In genomic region chr3:187813198-187813597, GRCh38 we compare ENCODE assay signal across 23 cellular contexts.
DNase-seq lines count a peak whose midpoint lies in the region; ATAC-seq and TF ChIP-seq lines count a peak whose summit lies in the region.
"Had no signal": no experiment of that assay in that cellular context is flagged by ENCODE, and none has a peak within 500 bp of the region (broad histone marks: within the 10 kb centered on the region; RNA-seq: fewer than 3 reads in every experiment).

No MANE protein-coding gene starts in this region.

- H3K27me3 Mint-ChIP-seq in endodermal cell (ENCODE audit: insufficient read depth), result no peaks in the 10 kb centered on the region
- H3K27me3 Mint-ChIP-seq: CD4-positive, alpha-beta memory T cell; CD4-positive, CD25-positive, alpha-beta regulatory T cell had no signal

- 97 to 100% methylated on average over 1 of the region's 1 CpG for WGBS in endodermal cell (ENCODE audit: insufficient coverage in 1 of 2, insufficient read length in 1 of 2), 2 experiments

- H3K36me3 ChIP-seq in endodermal cell (ENCODE audit: control insufficient read depth, insufficient read depth, low read length) (no peaks in the 10 kb centered on the region), neutrophil (no peaks in the 10 kb centered on the region)
- H3K36me3 ChIP-seq: BE2C, BLaER1 had no signal

- H3K4me3 ChIP-seq in endodermal cell (ENCODE audit: low read length), result no peak overlapping the region
- no peak overlapping the region for H3K4me3 ChIP-seq in neutrophil (ENCODE audit: low read depth in 1 of 2, low read length in 1 of 2)
- H3K4me3 ChIP-seq: BLaER1, GM12878 had no signal

- H3K4me1 ChIP-seq in endodermal cell (ENCODE audit: control insufficient read depth, insufficient read depth, low read length) (no peaks in the 10 kb centered on the region), neutrophil (ENCODE audit: control insufficient read depth in 1 of 2, insufficient read depth in 1 of 2, low read depth in 1 of 2, low read length in 1 of 2) (peaks cover 32 to 36% of the 10 kb centered on the region in 2 experiments)
- H3K4me1 ChIP-seq: BE2C had no signal

- H3K4me3 Mint-ChIP-seq in endodermal cell, result no peak overlapping the region
- H3K4me3 Mint-ChIP-seq: CD14-positive monocyte; CD4-positive, alpha-beta memory T cell; CD4-positive, CD25-positive, alpha-beta regulatory T cell; CD8-positive, alpha-beta memory T cell had no signal

- no peaks in the 10 kb centered on the region for H3K9me3 ChIP-seq in endodermal cell (ENCODE audit: control insufficient read depth, low read length)
- no peaks in the 10 kb centered on the region for H3K9me3 ChIP-seq in neutrophil
- H3K9me3 ChIP-seq: BE2C had no signal

- H3K27ac Mint-ChIP-seq in endodermal cell, result no peak overlapping the region
- H3K27ac Mint-ChIP-seq: CD14-positive monocyte; CD4-positive, alpha-beta memory T cell; CD4-positive, CD25-positive, alpha-beta regulatory T cell; CD8-positive, alpha-beta memory T cell had no signal

- H3K9me3 Mint-ChIP-seq in endodermal cell, result peaks cover 10% of the 10 kb centered on the region

- DNase-seq in endodermal cell (peak; percentile 3), sciatic nerve (ENCODE audit: low spot score) (no peak), NCI-H1048 (lab: John Stamatoyannopoulos, UW) (no peak)
- DNase-seq: 8988T; ACHN; BE2C; C1 segment of cervical spinal cord; CD4-positive, alpha-beta memory T cell; CD4-positive, CD25-positive, alpha-beta regulatory T cell; CD8-positive, alpha-beta memory T cell; COR-L47; DMS 273 treated with DMSO at 0.1 percent for 48 hours; DMS153; DMS53; DMS79; DND-41; EL; GDM1 had no signal

- no peak for ATAC-seq in sciatic nerve
- no peak for ATAC-seq in GM19452 (IDR thresholded peaks at IDR 0.05; ENCODE audit: unreplicated experiment)
- ATAC-seq: GM12878 had no signal

- no peaks in the 10 kb centered on the region for H3K27me3 ChIP-seq in endodermal cell (ENCODE audit: control insufficient read depth, insufficient read depth, low read length, poor library complexity, severe bottlenecking)
- no peaks in the 10 kb centered on the region for H3K27me3 ChIP-seq in neutrophil
- H3K27me3 ChIP-seq: BE2C, BLaER1 had no signal

- H3K4me1 Mint-ChIP-seq in endodermal cell, result peaks cover 11% of the 10 kb centered on the region

- TF ChIP-seq CTCF in endodermal cell (conservative IDR thresholded peaks at IDR 0.05) (no peak), neutrophil (IDR thresholded peaks at IDR 0.05) (no peak)

- H3K27ac ChIP-seq in endodermal cell (ENCODE audit: low read depth, low read length), result no peak overlapping the region
- H3K27ac ChIP-seq in neutrophil, result peak overlapping the region; percentile 89
- H3K27ac ChIP-seq: BLaER1 had no signal

- H3K36me3 Mint-ChIP-seq in endodermal cell (ENCODE audit: low read depth), result no peaks in the 10 kb centered on the region
- H3K36me3 Mint-ChIP-seq: CD14-positive monocyte had no signal

- intact Hi-C loops in sciatic nerve (cut with DNase I), result no loop called here

- no peak overlapping the region for H3K9ac ChIP-seq in endodermal cell (ENCODE audit: extremely low read depth, low read length, poor library complexity, severe bottlenecking)
- H3K9ac ChIP-seq: BLaER1 had no signal
